Comparison of ENCODE assay signal across 9 cellular contexts in the genomic region with DNA sequence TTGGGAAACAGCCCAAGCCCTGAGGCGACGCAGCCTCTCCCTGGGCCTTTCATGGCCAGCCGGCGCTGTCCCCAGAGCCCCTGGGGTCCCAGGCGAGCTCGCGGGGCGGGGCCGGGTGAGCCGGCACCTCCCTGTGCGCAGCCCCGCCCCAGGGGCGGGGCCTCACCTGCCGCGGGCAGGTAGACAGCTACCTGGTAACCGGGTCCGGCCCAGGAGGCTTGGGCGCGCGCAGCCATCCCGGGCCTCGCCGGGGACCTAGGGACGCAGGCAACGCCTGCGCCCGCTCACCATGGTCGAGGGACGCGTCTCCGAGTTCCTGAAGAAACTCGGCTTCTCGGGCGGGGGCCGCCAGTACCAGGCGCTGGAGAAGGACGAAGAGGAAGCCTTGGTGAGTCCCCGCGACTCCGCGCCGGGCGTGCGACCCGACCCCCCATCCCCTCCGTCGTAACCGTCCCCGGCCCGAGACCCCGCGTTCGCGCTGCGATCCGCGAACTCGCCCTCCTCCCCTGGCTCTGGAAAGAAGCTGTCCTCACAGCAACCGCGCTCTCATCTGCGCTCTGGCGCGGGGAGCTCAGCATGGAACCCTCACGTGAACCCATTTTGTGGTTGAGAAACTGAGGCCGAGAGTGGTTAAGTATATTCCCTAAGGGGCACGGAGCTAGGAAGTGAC. TPM values are rescaled to one million over a fixed set of nuclear protein-coding genes. Genes with fewer than 3 reads are reported as not detected.
DNase-seq lines count a peak whose midpoint lies in the region; ATAC-seq and TF ChIP-seq lines count a peak whose summit lies in the region.
"Had no signal": no experiment of that assay in that cellular context is flagged by ENCODE, and none has a peak within 500 bp of the region (broad histone marks: within the 10 kb centered on the region; RNA-seq: fewer than 3 reads in every experiment).

A gene with protein sequence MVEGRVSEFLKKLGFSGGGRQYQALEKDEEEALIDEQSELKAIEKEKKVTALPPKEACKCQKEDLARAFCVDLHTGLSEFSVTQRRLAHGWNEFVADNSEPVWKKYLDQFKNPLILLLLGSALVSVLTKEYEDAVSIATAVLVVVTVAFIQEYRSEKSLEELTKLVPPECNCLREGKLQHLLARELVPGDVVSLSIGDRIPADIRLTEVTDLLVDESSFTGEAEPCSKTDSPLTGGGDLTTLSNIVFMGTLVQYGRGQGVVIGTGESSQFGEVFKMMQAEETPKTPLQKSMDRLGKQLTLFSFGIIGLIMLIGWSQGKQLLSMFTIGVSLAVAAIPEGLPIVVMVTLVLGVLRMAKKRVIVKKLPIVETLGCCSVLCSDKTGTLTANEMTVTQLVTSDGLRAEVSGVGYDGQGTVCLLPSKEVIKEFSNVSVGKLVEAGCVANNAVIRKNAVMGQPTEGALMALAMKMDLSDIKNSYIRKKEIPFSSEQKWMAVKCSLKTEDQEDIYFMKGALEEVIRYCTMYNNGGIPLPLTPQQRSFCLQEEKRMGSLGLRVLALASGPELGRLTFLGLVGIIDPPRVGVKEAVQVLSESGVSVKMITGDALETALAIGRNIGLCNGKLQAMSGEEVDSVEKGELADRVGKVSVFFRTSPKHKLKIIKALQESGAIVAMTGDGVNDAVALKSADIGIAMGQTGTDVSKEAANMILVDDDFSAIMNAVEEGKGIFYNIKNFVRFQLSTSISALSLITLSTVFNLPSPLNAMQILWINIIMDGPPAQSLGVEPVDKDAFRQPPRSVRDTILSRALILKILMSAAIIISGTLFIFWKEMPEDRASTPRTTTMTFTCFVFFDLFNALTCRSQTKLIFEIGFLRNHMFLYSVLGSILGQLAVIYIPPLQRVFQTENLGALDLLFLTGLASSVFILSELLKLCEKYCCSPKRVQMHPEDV (plus strand): TSS at position 212 of the 670 bp plus-strand sequence. CDS start 78 bp downstream, at position 290.

- H3K4me2 ChIP-seq in neural progenitor cell, result peak within 1 kb of the TSS; percentile 91

- no peaks in the 10 kb centered on the region for H3K36me3 Mint-ChIP-seq in neural progenitor cell

- peaks cover 16% of the 10 kb centered on the region for H3K4me1 Mint-ChIP-seq in neural progenitor cell
- H3K4me1 Mint-ChIP-seq: central memory CD8-positive, alpha-beta T cell had no signal

- peaks cover 61% of the 10 kb centered on the region for H3K27me3 ChIP-seq in neural progenitor cell

- no peaks in the 10 kb centered on the region for H3K79me2 ChIP-seq in neural progenitor cell (ENCODE audit: low read depth)

- peak within 1 kb of the TSS; percentile 63 for H3K4me3 ChIP-seq in neural progenitor cell

- H4K20me1 ChIP-seq in neural progenitor cell (ENCODE audit: low read depth), result no peaks in the 10 kb centered on the region

- no peak within 1 kb of the TSS for H3K9ac ChIP-seq in neural progenitor cell

- H3K27ac Mint-ChIP-seq in neural progenitor cell, result peak within 1 kb of the TSS; percentile 76

- no peak for TF ChIP-seq CTCF in neural progenitor cell (IDR thresholded peaks at IDR 0.05)

- H3K27ac ChIP-seq in epithelial cell of prostate (peak within 1 kb of the TSS; percentile 75), neural progenitor cell (no peak within 1 kb of the TSS)

- ATAC-seq in HG03045 (IDR thresholded peaks at IDR 0.05; ENCODE audit: unreplicated experiment) (no peak), HG03354 (IDR thresholded peaks at IDR 0.05; ENCODE audit: poor library complexity, severe bottlenecking, unreplicated experiment) (no peak), GM18909 (IDR thresholded peaks at IDR 0.05; ENCODE audit: poor library complexity, unreplicated experiment) (no peak)

- peak within 1 kb of the TSS; percentile 95 for H2AFZ ChIP-seq in neural progenitor cell (replicated peaks)

- peak within 1 kb of the TSS; percentile 84 for H3K4me3 Mint-ChIP-seq in neural progenitor cell
- H3K4me3 Mint-ChIP-seq: central memory CD8-positive, alpha-beta T cell had no signal

- H3K4me1 ChIP-seq in neural progenitor cell, result peaks cover 15% of the 10 kb centered on the region

- peak; percentile 61 for DNase-seq in DMS79 treated with DMSO at 0.1 percent for 48 hours (lab: John Stamatoyannopoulos, UW)
- peak; percentile 65 for DNase-seq in NCI-H510A (lab: John Stamatoyannopoulos, UW)
- DNase-seq in epithelial cell of prostate (ENCODE audit: low read depth, low spot score), result no peak
- DNase-seq in neural progenitor cell (ENCODE audit: low spot score), result peak; percentile 69
- DNase-seq in globus pallidus (ENCODE audit: low spot score), result no peak

- no peaks in the 10 kb centered on the region for H3K9me3 ChIP-seq in neural progenitor cell (ENCODE audit: low read depth)

- H3F3A ChIP-seq in neural progenitor cell (ENCODE audit: low read depth), result peaks cover 26% of the 10 kb centered on the region

- no peaks in the 10 kb centered on the region for H3K36me3 ChIP-seq in neural progenitor cell

- H3K27me3 Mint-ChIP-seq in neural progenitor cell (ENCODE audit: insufficient read depth, low read depth), result peaks cover 44% of the 10 kb centered on the region

- no peaks in the 10 kb centered on the region for H3K9me3 Mint-ChIP-seq in neural progenitor cell
- H3K9me3 Mint-ChIP-seq: central memory CD8-positive, alpha-beta T cell had no signal

RNA-seq across cellular contexts. Expression of the gene that starts here (rescaled TPM):
- total RNA-seq in neural progenitor cell (ENCODE audit: low replicate concordance), result 0.71 TPM in 1 of 2 replicates, not detected in the other

Comparison
In these comparisons a context has a peak if more than half of its experiments do, and no peak if none do; other contexts are left out.
1. Peak in DNase-seq, H3K4me3 ChIP-seq and H3K4me2 ChIP-seq in neural progenitor cell; RNA of the gene not detected or under 1 TPM.
2. DNase-seq: peak in DMS79 treated with DMSO at 0.1 percent for 48 hours (single experiment) and NCI-H510A (single experiment); none in epithelial cell of prostate (single experiment) and globus pallidus (single experiment).